13 cellular contexts compared by ENCODE assay signal in the genomic region with DNA sequence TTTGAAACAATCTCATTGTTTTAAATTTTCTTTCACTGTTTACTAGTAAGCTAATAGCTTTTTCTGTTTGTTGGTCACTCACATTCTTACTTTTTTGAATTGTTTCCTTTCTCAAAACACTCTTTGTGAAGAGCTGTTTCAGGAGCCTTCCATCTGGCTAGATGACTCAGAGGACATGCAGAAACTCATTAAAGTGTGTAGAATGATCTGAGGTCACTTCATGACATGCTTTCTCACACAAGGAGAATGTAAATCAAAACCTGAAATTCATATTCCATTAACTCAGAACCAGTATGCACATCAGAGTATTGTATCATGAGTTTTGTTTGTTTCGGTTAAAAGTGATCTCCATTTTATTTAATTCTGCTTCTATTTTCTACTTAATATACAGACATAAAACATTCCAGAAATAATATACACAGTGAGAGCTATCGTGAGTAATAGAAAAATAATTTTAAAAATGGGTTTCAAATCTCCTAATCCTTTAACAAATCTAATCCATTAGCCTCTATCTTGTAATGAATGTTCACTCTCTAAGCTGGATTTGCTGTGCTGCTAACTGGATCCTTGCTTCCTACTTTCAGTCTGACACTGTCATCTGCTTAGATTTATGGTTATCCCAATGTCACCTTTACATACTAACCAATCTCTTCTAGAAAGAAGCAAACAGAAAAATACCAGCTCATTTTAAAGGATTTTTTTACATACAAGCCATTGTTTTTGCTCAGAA.
DNase-seq lines count a peak whose midpoint lies in the region; ATAC-seq and TF ChIP-seq lines count a peak whose summit lies in the region.
"Had no signal": no experiment of that assay in that cellular context is flagged by ENCODE, and none has a peak within 500 bp of the region (broad histone marks: within the 10 kb centered on the region; RNA-seq: fewer than 3 reads in every experiment).

No MANE protein-coding gene starts in this region.

- H3K36me3 ChIP-seq in brain microvascular endothelial cell (replicated peaks) (no peaks in the 10 kb centered on the region), kidney epithelial cell (ENCODE audit: control insufficient read depth, insufficient read depth, low read length) (no peaks in the 10 kb centered on the region)
- H3K36me3 ChIP-seq: gastrocnemius medialis had no signal

- intact Hi-C loops in dorsolateral prefrontal cortex (cut with DNase I): no loop called here

- ATAC-seq in left lobe of liver: no peak
- ATAC-seq in HG02571 (IDR thresholded peaks at IDR 0.05; ENCODE audit: unreplicated experiment): no peak
- ATAC-seq: gastrocnemius medialis had no signal

- DNase-seq in AG10803 (ENCODE audit: low read depth) (peak; percentile 71), HS-5 (ENCODE audit: low read depth) (peak; percentile 77), brain microvascular endothelial cell (peak; percentile 58), kidney epithelial cell (ENCODE audit: low read depth) (peak; percentile 61), amygdala (lab: John Stamatoyannopoulos, UW) (no peak), left lobe of liver (ENCODE audit: low spot score) (no peak), dorsolateral prefrontal cortex (no peak)
- DNase-seq: gastrocnemius medialis; NCI-H1048; NK-92 treated with Interleukin-12 subunit alpha and Interleukin-12 subunit beta, amount 100 ng/mL, for 24 hours; T-helper 2 cell had no signal

- H3K4me3 ChIP-seq in AG10803 (ENCODE audit: low read length): no peak overlapping the region
- H3K4me3 ChIP-seq in brain microvascular endothelial cell (ENCODE audit: low read depth, low read length): no peak overlapping the region
- no peak overlapping the region for H3K4me3 ChIP-seq in kidney epithelial cell (ENCODE audit: low read depth, low read length)
- H3K4me3 ChIP-seq in dorsolateral prefrontal cortex: no peak overlapping the region
- H3K4me3 ChIP-seq: gastrocnemius medialis had no signal

- H3K27me3 ChIP-seq in brain microvascular endothelial cell (replicated peaks): no peaks in the 10 kb centered on the region
- H3K27me3 ChIP-seq in kidney epithelial cell (ENCODE audit: control insufficient read depth, insufficient read depth, low read length): no peaks in the 10 kb centered on the region
- no peaks in the 10 kb centered on the region for H3K27me3 ChIP-seq in dorsolateral prefrontal cortex
- H3K27me3 ChIP-seq: gastrocnemius medialis had no signal

- in situ Hi-C loops in brain microvascular endothelial cell (cut with HindIII; ENCODE audit: low pct_ligation_motif_present, low sequenced_read_pairs): no loop called here

- peak overlapping the region; percentile 36 for H3K27ac ChIP-seq in brain microvascular endothelial cell
- no peak overlapping the region for H3K27ac ChIP-seq in dorsolateral prefrontal cortex
- H3K27ac ChIP-seq: C4-2B, gastrocnemius medialis had no signal

- TF ChIP-seq CTCF in AG10803 (conservative IDR thresholded peaks at IDR 0.05; ENCODE audit: low read length) (no peak), brain microvascular endothelial cell (IDR thresholded peaks at IDR 0.05; ENCODE audit: low read depth, low read length, missing control alignments) (no peak), kidney epithelial cell (IDR thresholded peaks at IDR 0.05; ENCODE audit: insufficient read depth, low read length, poor library complexity, severe bottlenecking) (no peak), dorsolateral prefrontal cortex (IDR thresholded peaks at IDR 0.05 in 54 of 56, conservative IDR thresholded peaks at IDR 0.05 in 2 of 56; ENCODE audit: low read depth in 1 of 56, partially characterized antibody in 56 of 56) (no peak)

Comparison
In these comparisons a context has a peak if more than half of its experiments do, and no peak if none do; other contexts are left out.
1. DNase-seq: peak in AG10803 (single experiment), HS-5 (single experiment), brain microvascular endothelial cell (single experiment) and kidney epithelial cell (single experiment); none in amygdala (0 of 56), left lobe of liver (single experiment) and dorsolateral prefrontal cortex (0 of 10).